In genomic region chr1:78511334-78511733, GRCh38 we compare ENCODE assay signal across 24 cellular contexts. TPM values are rescaled to one million over a fixed set of nuclear protein-coding genes. Genes with fewer than 3 reads are reported as not detected.
"Had no signal": no experiment of that assay in that cellular context is flagged by ENCODE, and none has a peak within 500 bp of the region (broad histone marks: within the 10 kb centered on the region; RNA-seq: fewer than 3 reads in every experiment).

No MANE protein-coding gene starts in this region.

- H3K9me3 ChIP-seq: colonic mucosa, ovary had no signal

- H3K4me3 ChIP-seq: colonic mucosa, esophagus muscularis mucosa, gastroesophageal sphincter, heart left ventricle, hepatocyte, lower lobe of right lung, ovary, psoas muscle, skin epidermis, spleen, thoracic aorta, tibial nerve had no signal

- H2AFZ ChIP-seq: hepatocyte had no signal

- H3K27me3 ChIP-seq: colonic mucosa, esophagus muscularis mucosa, foreskin keratinocyte, gastroesophageal sphincter, hepatocyte, ovary, spleen, tibial nerve had no signal

- H3K79me2 ChIP-seq: hepatocyte had no signal

- H3K36me3 ChIP-seq: colonic mucosa, esophagus muscularis mucosa, gastroesophageal sphincter, heart left ventricle, lower lobe of right lung, ovary, spleen, thoracic aorta had no signal

- H3K27ac ChIP-seq: colonic mucosa, esophagus muscularis mucosa, foreskin keratinocyte, gastroesophageal sphincter, heart left ventricle, hepatocyte, lower lobe of right lung, ovary, psoas muscle, skin epidermis, spleen, thoracic aorta, tibial nerve had no signal

- FAIRE-seq: endothelial cell of umbilical vein had no signal

- H3K4me1 ChIP-seq: colonic mucosa, esophagus muscularis mucosa, foreskin keratinocyte, gastroesophageal sphincter, heart left ventricle, lower lobe of right lung, psoas muscle, spleen had no signal

- H3K4me2 ChIP-seq: hepatocyte had no signal

- DNase-seq: colonic mucosa; effector CD8-positive, alpha-beta T cell; foreskin keratinocyte; heart left ventricle; immature natural killer cell; islet precursor cell; kidney glomerular epithelial cell; left ventricle myocardium superior; lower lobe of right lung; natural killer cell; occipital lobe; ovary; psoas muscle; right cardiac atrium; spleen; stimulated activated CD4-positive, alpha-beta T cell treated with anti-CD3 and anti-CD28 coated beads, Interleukin-4, amount 100 ng/mL, for 4 hours; stimulated activated naive B cell treated with anti-CD40 and anti-IgM and Interleukin-4, amounts not matched to agents 10 μg/mL and 1 μg/mL and 100 μg/mL, for 72 hours had no signal

- ATAC-seq: foreskin keratinocyte; gastroesophageal sphincter; heart left ventricle; left ventricle myocardium superior; lower lobe of right lung; natural killer cell; psoas muscle; right cardiac atrium; stimulated activated naive B cell treated with anti-CD40 and anti-IgM and Interleukin-4, amounts not matched to agents 10 μg/mL and 1 μg/mL and 100 μg/mL, for 72 hours had no signal

RNA-seq across cellular contexts. Expression of gene PTGFR, which starts 20.6 kb away (rescaled TPM):
- total RNA-seq: natural killer cell had no signal
- polyA plus RNA-seq: immature natural killer cell had no signal
